In the genomic region with DNA sequence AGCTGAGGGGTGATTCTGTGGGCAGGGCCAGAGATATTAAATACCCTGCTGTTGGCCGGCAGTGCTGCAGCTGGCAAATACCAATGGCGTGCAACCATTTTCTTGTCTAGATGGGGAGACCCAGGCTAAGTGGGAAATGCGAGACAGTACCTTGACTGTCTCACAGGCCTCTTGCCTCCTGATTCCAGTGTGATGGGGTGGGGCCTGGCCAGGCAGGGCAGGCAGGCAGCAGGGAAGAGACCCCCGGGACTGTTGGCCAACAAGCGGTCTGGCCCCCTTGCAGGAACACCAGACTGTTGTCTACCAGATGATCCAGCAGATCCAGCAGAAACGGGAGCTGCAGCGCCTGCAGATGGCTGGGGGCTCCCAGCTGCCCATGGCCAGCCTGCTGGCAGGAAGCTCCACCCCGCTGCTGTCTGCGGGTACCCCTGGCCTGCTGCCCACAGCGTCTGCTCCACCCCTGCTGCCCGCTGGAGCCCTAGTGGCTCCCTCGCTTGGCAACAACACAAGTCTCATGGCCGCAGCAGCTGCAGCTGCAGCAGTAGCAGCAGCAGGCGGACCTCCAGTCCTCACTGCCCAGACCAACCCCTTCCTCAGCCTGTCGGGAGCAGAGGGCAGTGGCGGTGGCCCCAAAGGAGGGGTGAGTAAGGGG, we compare ENCODE assay signal across 12 cellular contexts. TPM values are rescaled to one million over a fixed set of nuclear protein-coding genes. Genes with fewer than 3 reads are reported as not detected.
DNase-seq lines count a peak whose midpoint lies in the region; ATAC-seq and TF ChIP-seq lines count a peak whose summit lies in the region.
"Had no signal": no experiment of that assay in that cellular context is flagged by ENCODE, and none has a peak within 500 bp of the region (broad histone marks: within the 10 kb centered on the region; RNA-seq: fewer than 3 reads in every experiment).

No MANE protein-coding gene starts in this region.

- H3K27ac ChIP-seq in left lung, result peak overlapping the region in 1 of 2 donors; percentile 30
- H3K27ac ChIP-seq: cardiac muscle cell, thoracic aorta had no signal

- CTCF ChIA-PET in activated CD4-positive, alpha-beta memory T cell treated with anti-CD3 and anti-CD28 coated beads for 36 hours (lab: Charles Lee), result interaction anchor here (2.6 kb wide), 1 partner anchor 11 kb away, joined by 9 read pairs; no protein-coding TSS in a partner anchor

- H3K36me3 Mint-ChIP-seq in activated CD4-positive, alpha-beta memory T cell treated with anti-CD3 and anti-CD28 coated beads for 36 hours, result peaks cover 30% of the 10 kb centered on the region

- H3K27ac Mint-ChIP-seq in activated CD4-positive, alpha-beta memory T cell treated with anti-CD3 and anti-CD28 coated beads for 36 hours, result peak overlapping the region; percentile 60

- H3K4me1 ChIP-seq in left lung, result peaks cover 0 to 28% of the 10 kb centered on the region in 2 donors

- no peaks in the 10 kb centered on the region for H3K27me3 ChIP-seq in left lung
- H3K27me3 ChIP-seq: cardiac muscle cell had no signal

- peaks cover 0 to 63% of the 10 kb centered on the region in 2 donors for H3K36me3 ChIP-seq in left lung

- no peak overlapping the region for H3K4me3 ChIP-seq in left lung
- H3K4me3 ChIP-seq: cardiac muscle cell, thoracic aorta had no signal

- TF ChIP-seq CTCF in left lung (IDR thresholded peaks at IDR 0.05), result no peak

- no peaks in the 10 kb centered on the region for H3K27me3 Mint-ChIP-seq in activated CD4-positive, alpha-beta memory T cell treated with anti-CD3 and anti-CD28 coated beads for 36 hours
- H3K27me3 Mint-ChIP-seq: B cell had no signal

- H3K9me3 Mint-ChIP-seq in activated CD4-positive, alpha-beta memory T cell treated with anti-CD3 and anti-CD28 coated beads for 36 hours, result no peaks in the 10 kb centered on the region

- H3K4me1 Mint-ChIP-seq in activated CD4-positive, alpha-beta memory T cell treated with anti-CD3 and anti-CD28 coated beads for 36 hours (ENCODE audit: low read depth), result peaks cover 64% of the 10 kb centered on the region

- no peak overlapping the region for H3K4me3 Mint-ChIP-seq in activated CD4-positive, alpha-beta memory T cell treated with anti-CD3 and anti-CD28 coated beads for 36 hours
- H3K4me3 Mint-ChIP-seq: B cell had no signal

- ATAC-seq in left lung, result peak; percentile 4
- no peak for ATAC-seq in left lobe of liver

- POLR2A ChIA-PET in activated CD4-positive, alpha-beta memory T cell treated with anti-CD3 and anti-CD28 coated beads for 36 hours (lab: Charles Lee), result interaction anchor here (2.9 kb wide), 1 partner anchor 23 kb away, joined by 10 read pairs; no protein-coding TSS in a partner anchor

- intact Hi-C loops in activated CD4-positive, alpha-beta memory T cell treated with anti-CD3 and anti-CD28 coated beads for 36 hours (cut with micrococcal nuclease), result no loop called here
- intact Hi-C loops in left lung (cut with DNase I), result no loop called here

- DNase-seq in Ammon's horn (ENCODE audit: low spot score) (peak; percentile 94), NCI-H1092 treated with DMSO at 0.1 percent for 48 hours (lab: John Stamatoyannopoulos, UW) (peak; percentile 92), left lung (no peak), left lobe of liver (ENCODE audit: low spot score) (no peak), NCI-H1436 treated with DMSO at 0.1 percent for 48 hours (lab: John Stamatoyannopoulos, UW) (no peak), NOMO-1 treated with DMSO at 0.1 percent for 48 hours (lab: John Stamatoyannopoulos, UW; ENCODE audit: unreplicated experiment) (no peak)
- DNase-seq in activated CD4-positive, alpha-beta memory T cell treated with anti-CD3 and anti-CD28 coated beads for 36 hours, result no peak
- no peak for DNase-seq in activated naive CD4-positive, alpha-beta T cell treated with Interleukin-2 at 50 U/mL for 16 hours
- DNase-seq: NCI-H1048 had no signal

- no peaks in the 10 kb centered on the region for H3K9me3 ChIP-seq in left lung
- H3K9me3 ChIP-seq: thoracic aorta had no signal

RNA-seq across cellular contexts. Expression of gene CISD3, which starts 5.7 kb away (rescaled TPM):
- 10 to 100 TPM; 54.7 to 59.1 TPM for total RNA-seq in activated CD4-positive, alpha-beta memory T cell treated with anti-CD3 and anti-CD28 coated beads for 36 hours
- total RNA-seq in left lung (10 to 100 TPM; 32.9 to 49.2 TPM), left lobe of liver (81.9 TPM)

RNA-seq across cellular contexts. Expression of gene MLLT6, which starts 19.4 kb away (rescaled TPM):
- 100 to 1,000 TPM; 204 to 221 TPM for total RNA-seq in activated CD4-positive, alpha-beta memory T cell treated with anti-CD3 and anti-CD28 coated beads for 36 hours
- 100 to 1,000 TPM in 1 of 2 donors, 10 to 100 TPM in 1; 80.0 to 102 TPM for total RNA-seq in left lung
- 29.5 TPM for total RNA-seq in left lobe of liver

RNA-seq across cellular contexts. Expression of gene PCGF2, which starts 23.7 kb away (rescaled TPM):
- 1 to 10 TPM; 3.4 to 4.2 TPM for total RNA-seq in activated CD4-positive, alpha-beta memory T cell treated with anti-CD3 and anti-CD28 coated beads for 36 hours
- total RNA-seq in left lung, result 10 to 100 TPM; 40.0 to 49.5 TPM
- 4.4 TPM for total RNA-seq in left lobe of liver
- total RNA-seq: B cell had no signal

RNA-seq across cellular contexts. Expression of gene PSMB3, which starts 28.1 kb away (rescaled TPM):
- 100 to 1,000 TPM; 335 to 348 TPM for total RNA-seq in activated CD4-positive, alpha-beta memory T cell treated with anti-CD3 and anti-CD28 coated beads for 36 hours
- total RNA-seq in left lung, result 100 to 1,000 TPM; 123 to 191 TPM
- total RNA-seq in left lobe of liver, result 98.2 TPM

RNA-seq across cellular contexts. Expression of gene EPOP, which starts 49.7 kb away (rescaled TPM):
- total RNA-seq in activated CD4-positive, alpha-beta memory T cell treated with anti-CD3 and anti-CD28 coated beads for 36 hours, result 10 to 100 TPM; 37.1 to 38.0 TPM
- total RNA-seq in left lung (1 to 10 TPM; 1.5 to 2.1 TPM), left lobe of liver (2.7 TPM)

Comparison
In these comparisons a context has a peak if more than half of its experiments do, and no peak if none do; other contexts are left out.
1. DNase-seq: peak in Ammon's horn (single experiment) and NCI-H1092 treated with DMSO at 0.1 percent for 48 hours (single experiment); none in activated CD4-positive, alpha-beta memory T cell treated with anti-CD3 and anti-CD28 coated beads for 36 hours (single experiment), left lung (0 of 2), left lobe of liver (single experiment), NCI-H1436 treated with DMSO at 0.1 percent for 48 hours (single experiment), NOMO-1 treated with DMSO at 0.1 percent for 48 hours (single experiment) and activated naive CD4-positive, alpha-beta T cell treated with Interleukin-2 at 50 U/mL for 16 hours (single experiment).